Comparison of ENCODE assay signal across 10 cellular contexts in the genomic region with DNA sequence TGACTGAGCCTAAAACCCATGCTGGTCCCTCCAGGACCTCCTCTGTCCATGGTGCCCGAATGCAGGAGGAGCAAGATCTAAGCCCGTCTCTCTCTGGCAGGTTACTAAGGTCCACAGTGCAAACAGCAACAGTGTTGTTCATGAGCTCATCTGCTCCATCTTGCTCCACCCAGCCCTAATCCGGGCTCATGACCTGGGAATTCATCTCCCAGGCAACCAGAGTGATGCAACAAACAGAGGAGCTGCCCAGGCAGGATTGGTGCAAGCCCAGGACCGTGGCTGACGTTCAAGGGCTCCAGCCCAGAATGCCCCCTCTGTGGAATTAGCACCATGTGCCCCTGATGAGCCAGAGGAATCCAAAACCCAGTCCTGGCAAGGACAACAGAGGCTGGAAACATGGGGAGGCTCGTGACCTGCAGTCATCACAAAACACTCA. TPM values are rescaled to one million over a fixed set of nuclear protein-coding genes. Genes with fewer than 3 reads are reported as not detected.
DNase-seq lines count a peak whose midpoint lies in the region; ATAC-seq and TF ChIP-seq lines count a peak whose summit lies in the region.
"Had no signal": no experiment of that assay in that cellular context is flagged by ENCODE, and none has a peak within 500 bp of the region (broad histone marks: within the 10 kb centered on the region; RNA-seq: fewer than 3 reads in every experiment).

No MANE protein-coding gene starts in this region.

- H3K27me3 ChIP-seq in HCT116 (ENCODE audit: insufficient read depth, low read length): 0 out of 2 replicates have a peak, but pooled peaks cover 3% of the 10 kb centered on the region
- H3K27me3 ChIP-seq in stomach smooth muscle (ENCODE audit: control insufficient read depth in 1 of 2, insufficient read depth in 2 of 2, low read length in 2 of 2): no peaks in the 10 kb centered on the region

- DNase-seq in HCT116 (ENCODE audit: low read depth, low spot score) (no peak), amygdala (lab: John Stamatoyannopoulos, UW) (peak in 45 of 56 donors; percentile 4 to 87 (median 47)), hepatic stellate cell (ENCODE audit: low spot score) (peak; percentile 21), natural killer cell (no peak), epidermal melanocyte (ENCODE audit: insufficient read length, low spot score) (no peak), SW 1271 (lab: John Stamatoyannopoulos, UW) (no peak)
- no peak for DNase-seq in activated CD8-positive, alpha-beta T cell treated with anti-CD3 and anti-CD28 coated beads for 36 hours

- H3K9ac ChIP-seq in HCT116 (ENCODE audit: low read length) (no peak overlapping the region), stomach smooth muscle (ENCODE audit: low read length in 2 of 2) (no peak overlapping the region)

- H3K4me1 Mint-ChIP-seq in activated CD8-positive, alpha-beta T cell treated with anti-CD3 and anti-CD28 coated beads for 36 hours (ENCODE audit: low read depth): no peaks in the 10 kb centered on the region
- H3K4me1 Mint-ChIP-seq in natural killer cell: no peaks in the 10 kb centered on the region
- H3K4me1 Mint-ChIP-seq: memory B cell; stimulated activated effector memory CD8-positive, alpha-beta T cell treated with anti-CD3 and anti-CD28 coated beads, Interleukin-12 subunit alpha, Interleukin-12 subunit beta, amount 100 ng/mL, for 72 hours had no signal

- no peak for TF ChIP-seq RAD21 in HCT116 (IDR thresholded peaks at IDR 0.05; ENCODE audit: low read depth)

- BruUV-seq in HCT116 (replicated peaks; lab: Mats Ljungman, UMichigan): no TSS peak

- no peak overlapping the region for H2AFZ ChIP-seq in HCT116 (ENCODE audit: low read depth, low read length, poor library complexity, severe bottlenecking)

- H3K27ac Mint-ChIP-seq in activated CD8-positive, alpha-beta T cell treated with anti-CD3 and anti-CD28 coated beads for 36 hours: no peak overlapping the region
- H3K27ac Mint-ChIP-seq in natural killer cell: no peak overlapping the region
- H3K27ac Mint-ChIP-seq: memory B cell; stimulated activated effector memory CD8-positive, alpha-beta T cell treated with anti-CD3 and anti-CD28 coated beads, Interleukin-12 subunit alpha, Interleukin-12 subunit beta, amount 100 ng/mL, for 72 hours had no signal

- POLR2A ChIA-PET in HCT116 (lab: Charles Lee): no interaction called here
- POLR2A ChIA-PET in activated CD8-positive, alpha-beta T cell treated with anti-CD3 and anti-CD28 coated beads for 36 hours (lab: Charles Lee): no interaction called here

- CTCF ChIA-PET in HCT116 (lab: Charles Lee): no interaction called here
- CTCF ChIA-PET in activated CD8-positive, alpha-beta T cell treated with anti-CD3 and anti-CD28 coated beads for 36 hours (lab: Charles Lee): no interaction called here

- no peaks in the 10 kb centered on the region for H3K27me3 Mint-ChIP-seq in activated CD8-positive, alpha-beta T cell treated with anti-CD3 and anti-CD28 coated beads for 36 hours
- peaks cover 0 to 5% of the 10 kb centered on the region in 2 donors for H3K27me3 Mint-ChIP-seq in natural killer cell (ENCODE audit: low read depth in 2 of 2)
- H3K27me3 Mint-ChIP-seq: memory B cell had no signal

- H3K4me1 ChIP-seq in HCT116 (ENCODE audit: control insufficient read depth in 1 of 2, insufficient read depth in 2 of 2, low read length in 2 of 2): no peaks in the 10 kb centered on the region
- peaks cover 36% of the 10 kb centered on the region for H3K4me1 ChIP-seq in stomach smooth muscle (ENCODE audit: control insufficient read depth, insufficient read depth, low read length)

- H3K36me3 ChIP-seq in HCT116 (ENCODE audit: control insufficient read depth in 1 of 2, insufficient read depth in 2 of 2, low read length in 2 of 2) (no peaks in the 10 kb centered on the region), stomach smooth muscle (ENCODE audit: control insufficient read depth in 2 of 2, insufficient read depth in 2 of 2, low read length in 2 of 2) (no peaks in the 10 kb centered on the region)

- H3K4me2 ChIP-seq in HCT116 (ENCODE audit: low read length): no peak overlapping the region

- TF ChIP-seq CTCF in HCT116 (IDR thresholded peaks at IDR 0.05 in 2 of 3, conservative IDR thresholded peaks at IDR 0.05 in 1 of 3; ENCODE audit: borderline replicate concordance in 1 of 3, insufficient read depth in 1 of 3, low read depth in 2 of 3, low read length in 2 of 3) (no peak), natural killer cell (IDR thresholded peaks at IDR 0.05) (no peak)
- TF ChIP-seq CTCF in activated CD8-positive, alpha-beta T cell treated with anti-CD3 and anti-CD28 coated beads for 36 hours (IDR thresholded peaks at IDR 0.05): no peak

- RAD21 ChIA-PET in HCT116 (lab: Charles Lee; ENCODE audit: low non-redundant PET in 1 of 2, low total read pairs in 2 of 2, uncharacterized antibody in 2 of 2, unreplicated experiment in 2 of 2): no interaction called here

- no peaks in the 10 kb centered on the region for H3K9me2 ChIP-seq in HCT116 (ENCODE audit: insufficient read depth)

- peak; percentile 38; the same call in 1 of the 2 replicates for ATAC-seq in HCT116
- no peak for ATAC-seq in activated CD8-positive, alpha-beta T cell treated with anti-CD3 and anti-CD28 coated beads for 36 hours
- ATAC-seq in natural killer cell: no peak
- ATAC-seq: stimulated activated effector memory CD8-positive, alpha-beta T cell treated with anti-CD3 and anti-CD28 coated beads, Interleukin-12 subunit alpha, Interleukin-12 subunit beta, amount 100 ng/mL, for 72 hours had no signal

- no peaks in the 10 kb centered on the region for H3K36me3 Mint-ChIP-seq in activated CD8-positive, alpha-beta T cell treated with anti-CD3 and anti-CD28 coated beads for 36 hours (ENCODE audit: low read depth)
- H3K36me3 Mint-ChIP-seq in natural killer cell: no peaks in the 10 kb centered on the region
- H3K36me3 Mint-ChIP-seq: memory B cell; stimulated activated effector memory CD8-positive, alpha-beta T cell treated with anti-CD3 and anti-CD28 coated beads, Interleukin-12 subunit alpha, Interleukin-12 subunit beta, amount 100 ng/mL, for 72 hours had no signal

- intact Hi-C loops in HCT116 (cut with micrococcal nuclease): no loop called here
- intact Hi-C loops in activated CD8-positive, alpha-beta T cell treated with anti-CD3 and anti-CD28 coated beads for 36 hours (cut with micrococcal nuclease): no loop called here
- intact Hi-C loops in natural killer cell (cut with micrococcal nuclease): no loop called here

- H3K4me3 ChIP-seq in HCT116 (replicated peaks in 1 of 2; ENCODE audit: low read depth in 1 of 2, low read length in 2 of 2) (no peak overlapping the region), stomach smooth muscle (ENCODE audit: low read length in 2 of 2) (peak overlapping the region in 1 of 2 donors; percentile 3)

- no peaks in the 10 kb centered on the region for H4K20me1 ChIP-seq in HCT116 (ENCODE audit: insufficient read depth)

- H3K9me3 Mint-ChIP-seq in activated CD8-positive, alpha-beta T cell treated with anti-CD3 and anti-CD28 coated beads for 36 hours: no peaks in the 10 kb centered on the region
- H3K9me3 Mint-ChIP-seq in natural killer cell: no peaks in the 10 kb centered on the region
- H3K9me3 Mint-ChIP-seq: stimulated activated effector memory CD8-positive, alpha-beta T cell treated with anti-CD3 and anti-CD28 coated beads, Interleukin-12 subunit alpha, Interleukin-12 subunit beta, amount 100 ng/mL, for 72 hours had no signal

- H3K27ac ChIP-seq in HCT116 (ENCODE audit: low read depth, low read length): no peak overlapping the region
- peak overlapping the region; percentile 60 for H3K27ac ChIP-seq in stomach smooth muscle (ENCODE audit: low read length)

- H3K79me2 ChIP-seq in HCT116 (ENCODE audit: insufficient read depth, low read length): no peaks in the 10 kb centered on the region

- no peak overlapping the region for H3K4me3 Mint-ChIP-seq in activated CD8-positive, alpha-beta T cell treated with anti-CD3 and anti-CD28 coated beads for 36 hours
- H3K4me3 Mint-ChIP-seq in natural killer cell: no peak overlapping the region
- H3K4me3 Mint-ChIP-seq: memory B cell; stimulated activated effector memory CD8-positive, alpha-beta T cell treated with anti-CD3 and anti-CD28 coated beads, Interleukin-12 subunit alpha, Interleukin-12 subunit beta, amount 100 ng/mL, for 72 hours had no signal

- TF ChIP-seq POLR2A in HCT116 (IDR thresholded peaks at IDR 0.05; ENCODE audit: borderline replicate concordance, extremely low read depth, insufficient read depth, insufficient read length): no peak

- H3K9me3 ChIP-seq in HCT116 (ENCODE audit: control insufficient read depth in 1 of 2, insufficient read depth in 1 of 2, low read depth in 1 of 2, low read length in 2 of 2) (no peaks in the 10 kb centered on the region), stomach smooth muscle (ENCODE audit: control insufficient read depth in 2 of 2, low read length in 2 of 2) (no peaks in the 10 kb centered on the region)

TF ChIP-seq in HCT116, 20 proteins besides CTCF, POLR2A, EP300 and RAD21:
- TF ChIP-seq, protein P1, sequence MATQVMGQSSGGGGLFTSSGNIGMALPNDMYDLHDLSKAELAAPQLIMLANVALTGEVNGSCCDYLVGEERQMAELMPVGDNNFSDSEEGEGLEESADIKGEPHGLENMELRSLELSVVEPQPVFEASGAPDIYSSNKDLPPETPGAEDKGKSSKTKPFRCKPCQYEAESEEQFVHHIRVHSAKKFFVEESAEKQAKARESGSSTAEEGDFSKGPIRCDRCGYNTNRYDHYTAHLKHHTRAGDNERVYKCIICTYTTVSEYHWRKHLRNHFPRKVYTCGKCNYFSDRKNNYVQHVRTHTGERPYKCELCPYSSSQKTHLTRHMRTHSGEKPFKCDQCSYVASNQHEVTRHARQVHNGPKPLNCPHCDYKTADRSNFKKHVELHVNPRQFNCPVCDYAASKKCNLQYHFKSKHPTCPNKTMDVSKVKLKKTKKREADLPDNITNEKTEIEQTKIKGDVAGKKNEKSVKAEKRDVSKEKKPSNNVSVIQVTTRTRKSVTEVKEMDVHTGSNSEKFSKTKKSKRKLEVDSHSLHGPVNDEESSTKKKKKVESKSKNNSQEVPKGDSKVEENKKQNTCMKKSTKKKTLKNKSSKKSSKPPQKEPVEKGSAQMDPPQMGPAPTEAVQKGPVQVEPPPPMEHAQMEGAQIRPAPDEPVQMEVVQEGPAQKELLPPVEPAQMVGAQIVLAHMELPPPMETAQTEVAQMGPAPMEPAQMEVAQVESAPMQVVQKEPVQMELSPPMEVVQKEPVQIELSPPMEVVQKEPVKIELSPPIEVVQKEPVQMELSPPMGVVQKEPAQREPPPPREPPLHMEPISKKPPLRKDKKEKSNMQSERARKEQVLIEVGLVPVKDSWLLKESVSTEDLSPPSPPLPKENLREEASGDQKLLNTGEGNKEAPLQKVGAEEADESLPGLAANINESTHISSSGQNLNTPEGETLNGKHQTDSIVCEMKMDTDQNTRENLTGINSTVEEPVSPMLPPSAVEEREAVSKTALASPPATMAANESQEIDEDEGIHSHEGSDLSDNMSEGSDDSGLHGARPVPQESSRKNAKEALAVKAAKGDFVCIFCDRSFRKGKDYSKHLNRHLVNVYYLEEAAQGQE (IDR thresholded peaks at IDR 0.05; ENCODE audit: low read depth): peak; percentile 44
- TF ChIP-seq CEBPB (IDR thresholded peaks at IDR 0.05; ENCODE audit: low read depth): no peak

RNA-seq across cellular contexts. Expression of a gene that starts 29.9 kb away (rescaled TPM):
- total RNA-seq in HCT116 (2021; ENCODE audit: unreplicated experiment) (3.5 TPM), natural killer cell (not detected)
- 1.1 and 1.7 TPM in 2 replicates for polyA plus RNA-seq in HCT116 (2012)
- total RNA-seq in activated CD8-positive, alpha-beta T cell treated with anti-CD3 and anti-CD28 coated beads for 36 hours: not detected

Comparison
In these comparisons a context has a peak if more than half of its experiments do, and no peak if none do; other contexts are left out.
1. DNase-seq: peak in amygdala (45 of 56) and hepatic stellate cell (single experiment); none in HCT116 (single experiment), activated CD8-positive, alpha-beta T cell treated with anti-CD3 and anti-CD28 coated beads for 36 hours (single experiment), natural killer cell (single experiment), epidermal melanocyte (single experiment) and SW 1271 (0 of 2).